In the genomic region with DNA sequence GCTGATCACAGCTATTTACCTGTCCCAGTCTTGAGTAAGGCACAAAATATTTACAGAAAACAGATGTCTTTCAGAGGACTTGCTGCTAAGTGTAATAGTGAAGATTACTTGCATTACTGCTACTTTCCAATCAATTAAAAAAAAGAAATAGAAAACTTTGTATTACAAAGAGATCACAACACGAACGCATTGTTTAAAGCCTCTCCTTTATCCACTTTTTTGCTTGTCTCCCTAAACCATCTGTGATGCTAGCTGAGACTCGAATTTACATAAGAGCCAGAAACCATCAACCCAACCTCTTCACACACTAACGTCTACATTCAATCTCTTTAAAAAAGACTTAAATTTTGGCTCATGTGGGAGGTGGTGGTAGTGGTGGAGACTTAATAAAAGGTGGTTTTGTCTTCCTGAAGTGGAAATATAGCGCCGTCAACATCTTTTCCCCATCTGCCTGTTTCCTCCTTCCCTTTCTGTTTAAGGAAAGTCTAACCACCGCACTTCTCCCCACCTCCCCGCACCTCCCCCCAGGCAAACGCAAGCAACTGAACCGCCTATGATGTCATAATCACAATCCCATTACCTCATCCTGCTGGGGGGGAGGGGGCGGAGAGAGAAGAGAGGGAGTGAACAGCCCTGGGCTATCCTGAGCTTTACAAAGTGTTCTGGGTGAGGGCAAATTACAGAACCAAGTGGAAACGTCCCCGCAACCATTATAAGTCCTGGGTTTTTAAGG, we compare ENCODE assay signal across 8 cellular contexts. TPM values are rescaled to one million over a fixed set of nuclear protein-coding genes. Genes with fewer than 3 reads are reported as not detected.
DNase-seq lines count a peak whose midpoint lies in the region; ATAC-seq and TF ChIP-seq lines count a peak whose summit lies in the region.

No MANE protein-coding gene starts in this region.

- DNase-seq in DMS 273 (lab: John Stamatoyannopoulos, UW; ENCODE audit: unreplicated experiment) (peak; percentile 93), RWPE2 (ENCODE audit: low spot score) (no peak), choroid plexus epithelial cell (ENCODE audit: low read depth) (peak; percentile 86), kidney epithelial cell (ENCODE audit: low read depth) (no peak), GM10248 (ENCODE audit: extremely low spot score) (no peak)
- DNase-seq in stimulated activated effector memory CD8-positive, alpha-beta T cell treated with anti-CD3 and anti-CD28 coated beads, Interleukin-12 subunit alpha, Interleukin-12 subunit beta, amount 100 ng/mL, for 72 hours (ENCODE audit: low spot score in 2 of 2) = no peak

- no peaks in the 10 kb centered on the region for H3K9me3 ChIP-seq in RWPE2 (ENCODE audit: severe bottlenecking)

- H3K4me3 ChIP-seq in RWPE2 (ENCODE audit: severe bottlenecking) (peak overlapping the region; percentile 52), choroid plexus epithelial cell (ENCODE audit: low read depth, low read length) (peak overlapping the region; percentile 91), kidney epithelial cell (ENCODE audit: low read depth, low read length) (peak overlapping the region; percentile 79)

- peaks cover 45% of the 10 kb centered on the region for H3K36me3 Mint-ChIP-seq in stimulated activated effector memory CD8-positive, alpha-beta T cell treated with anti-CD3 and anti-CD28 coated beads, Interleukin-12 subunit alpha, Interleukin-12 subunit beta, amount 100 ng/mL, for 72 hours

- CTCF ChIA-PET in GM10248 (lab: Yijun Ruan, JAX) = interaction anchor here (18.9 kb wide), 1 partner anchor 14 kb away, joined by 403 read pairs; the partner anchor contains the start of gene KDM3B

- no peaks in the 10 kb centered on the region for H3K9me3 Mint-ChIP-seq in stimulated activated effector memory CD8-positive, alpha-beta T cell treated with anti-CD3 and anti-CD28 coated beads, Interleukin-12 subunit alpha, Interleukin-12 subunit beta, amount 100 ng/mL, for 72 hours

- H3K27me3 ChIP-seq in RWPE2 (ENCODE audit: insufficient read depth, poor library complexity, severe bottlenecking) (no peaks in the 10 kb centered on the region), kidney epithelial cell (ENCODE audit: control insufficient read depth, insufficient read depth, low read length) (no peaks in the 10 kb centered on the region)

- TF ChIP-seq CTCF in RWPE2 (IDR thresholded peaks at IDR 0.05; ENCODE audit: poor library complexity, severe bottlenecking) = no peak
- TF ChIP-seq CTCF in choroid plexus epithelial cell (conservative IDR thresholded peaks at IDR 0.05; ENCODE audit: low read depth, low read length) = no peak
- no peak for TF ChIP-seq CTCF in kidney epithelial cell (IDR thresholded peaks at IDR 0.05; ENCODE audit: insufficient read depth, low read length, poor library complexity, severe bottlenecking)
- no peak for TF ChIP-seq CTCF in GM10248 (IDR thresholded peaks at IDR 0.05; ENCODE audit: control extremely low read depth, extremely low read depth, low read depth, missing control alignments)

- H3K27ac ChIP-seq in RWPE2 (ENCODE audit: poor library complexity, severe bottlenecking) = peak overlapping the region; percentile 43

- peak overlapping the region; percentile 86 for H3K4me3 Mint-ChIP-seq in stimulated activated effector memory CD8-positive, alpha-beta T cell treated with anti-CD3 and anti-CD28 coated beads, Interleukin-12 subunit alpha, Interleukin-12 subunit beta, amount 100 ng/mL, for 72 hours

- H3K4me1 ChIP-seq in RWPE2 (ENCODE audit: insufficient read depth, poor library complexity, severe bottlenecking) = no peaks in the 10 kb centered on the region

- peaks cover 44% of the 10 kb centered on the region for H3K4me1 Mint-ChIP-seq in stimulated activated effector memory CD8-positive, alpha-beta T cell treated with anti-CD3 and anti-CD28 coated beads, Interleukin-12 subunit alpha, Interleukin-12 subunit beta, amount 100 ng/mL, for 72 hours

- peak; percentile 17 for ATAC-seq in GM19455 (IDR thresholded peaks at IDR 0.05; ENCODE audit: unreplicated experiment)
- ATAC-seq in HG03520 (IDR thresholded peaks at IDR 0.05; ENCODE audit: unreplicated experiment) = peak; percentile 22
- peak; percentile 2 for ATAC-seq in RWPE2 (ENCODE audit: low read depth)
- ATAC-seq in stimulated activated effector memory CD8-positive, alpha-beta T cell treated with anti-CD3 and anti-CD28 coated beads, Interleukin-12 subunit alpha, Interleukin-12 subunit beta, amount 100 ng/mL, for 72 hours = peak; percentile 46

- peak overlapping the region; percentile 100 for H3K27ac Mint-ChIP-seq in stimulated activated effector memory CD8-positive, alpha-beta T cell treated with anti-CD3 and anti-CD28 coated beads, Interleukin-12 subunit alpha, Interleukin-12 subunit beta, amount 100 ng/mL, for 72 hours

- POLR2A ChIA-PET in GM10248 (lab: Yijun Ruan, JAX) = interaction anchor here (1.1 to 6.5 kb wide), 2 partner anchors 14 to 238 kb away, joined by 5 to 166 read pairs; partner anchors contain the start of genes HSPA9 and KDM3B

- H3K36me3 ChIP-seq in RWPE2 (ENCODE audit: low read depth) = peaks cover 26% of the 10 kb centered on the region
- peaks cover 3% of the 10 kb centered on the region for H3K36me3 ChIP-seq in kidney epithelial cell (ENCODE audit: control insufficient read depth, insufficient read depth, low read length)

RNA-seq across cellular contexts. Expression of gene FAM53C, which starts 0.9 kb away (rescaled TPM):
- 26.3 and 36.8 TPM in 2 replicates for total RNA-seq in kidney epithelial cell

RNA-seq across cellular contexts. Expression of gene CDC25C, which starts 5.5 kb away (rescaled TPM):
- total RNA-seq in kidney epithelial cell = 1.9 and 2.0 TPM in 2 replicates

RNA-seq across cellular contexts. Expression of gene KDM3B, which starts 15.4 kb away (rescaled TPM):
- total RNA-seq in kidney epithelial cell = 44.3 and 45.1 TPM in 2 replicates

Comparison
In these comparisons a context has a peak if more than half of its experiments do, and no peak if none do; other contexts are left out.
1. DNase-seq: peak in DMS 273 (single experiment) and choroid plexus epithelial cell (single experiment); none in RWPE2 (single experiment), kidney epithelial cell (single experiment), stimulated activated effector memory CD8-positive, alpha-beta T cell treated with anti-CD3 and anti-CD28 coated beads, Interleukin-12 subunit alpha, Interleukin-12 subunit beta, amount 100 ng/mL, for 72 hours (0 of 2) and GM10248 (single experiment).
2. Peak in every context shown above with its lines, with median percentiles within 50 percentile points of each other: ATAC-seq and H3K4me3 ChIP-seq.